ENCODE assay signal across 31 cellular contexts in genomic region chr4:75891611-75892010, GRCh38. TPM values are rescaled to one million over a fixed set of nuclear protein-coding genes. Genes with fewer than 3 reads are reported as not detected.
A peak's percentile ranks its signal among the peaks of the same experiment; 100 is the strongest.
DNase-seq lines count a peak whose midpoint lies in the region; ATAC-seq and FAIRE-seq lines count a peak whose summit lies in the region.
"Had no signal": no experiment of that assay in that cellular context is flagged by ENCODE, and none has a peak within 500 bp of the region (broad histone marks: within the 10 kb centered on the region; RNA-seq: fewer than 3 reads in every experiment).

No MANE protein-coding gene starts in this region.

- H3K4me1 Mint-ChIP-seq in activated CD4-positive, alpha-beta T cell treated with anti-CD3 and anti-CD28 coated beads, Interleukin-2, amount 10 ng/mL, durations not matched to agents 7 days and 5 days = no peaks in the 10 kb centered on the region
- H3K4me1 Mint-ChIP-seq in activated CD4-positive, alpha-beta T cell treated with anti-CD3 and anti-CD28 coated beads for 36 hours = no peaks in the 10 kb centered on the region
- H3K4me1 Mint-ChIP-seq: CD4-positive, CD25-positive, alpha-beta regulatory T cell; CD8-positive, alpha-beta memory T cell had no signal

- peak overlapping the region; percentile 33 for H3K27ac Mint-ChIP-seq in activated CD4-positive, alpha-beta T cell treated with anti-CD3 and anti-CD28 coated beads, Interleukin-2, amount 10 ng/mL, durations not matched to agents 7 days and 5 days
- no peak overlapping the region for H3K27ac Mint-ChIP-seq in activated CD4-positive, alpha-beta T cell treated with anti-CD3 and anti-CD28 coated beads for 36 hours
- H3K27ac Mint-ChIP-seq: CD14-positive monocyte; CD4-positive, alpha-beta memory T cell; CD8-positive, alpha-beta memory T cell had no signal

- no peak overlapping the region for H3K23ac ChIP-seq in mesenchymal stem cell (ENCODE audit: low read length in 2 of 2)

- no peaks in the 10 kb centered on the region for H3K36me3 ChIP-seq in mesenchymal stem cell (ENCODE audit: control insufficient read depth in 1 of 2, insufficient read depth in 2 of 2, low read depth in 1 of 2, low read length in 2 of 2)
- H3K36me3 ChIP-seq: BE2C, BLaER1 had no signal

- 95% methylated on average over 14 of the region's 14 CpGs for WGBS in mesenchymal stem cell

- DNase-seq in activated CD4-positive, alpha-beta T cell treated with anti-CD3 and anti-CD28 coated beads, Interleukin-2, amount 10 ng/mL, durations not matched to agents 7 days and 5 days = no peak
- no peak for DNase-seq in activated CD4-positive, alpha-beta T cell treated with anti-CD3 and anti-CD28 coated beads for 36 hours
- DNase-seq in mesenchymal stem cell (no peak), urothelium cell line (ENCODE audit: low spot score) (no peak), ureter (ENCODE audit: low spot score) (no peak)
- DNase-seq: 8988T; ACHN; BE2C; C1 segment of cervical spinal cord; CD4-positive, alpha-beta memory T cell; CD4-positive, CD25-positive, alpha-beta regulatory T cell; CD8-positive, alpha-beta memory T cell; COR-L47; DMS 273 treated with DMSO at 0.1 percent for 48 hours; DMS153; DMS53; DMS79; DND-41; EL; GDM1 had no signal

- no peak overlapping the region for H2BK5ac ChIP-seq in mesenchymal stem cell (ENCODE audit: low read depth, low read length, poor library complexity, severe bottlenecking)

- CTCF ChIA-PET in activated CD4-positive, alpha-beta T cell treated with anti-CD3 and anti-CD28 coated beads, Interleukin-2, amount 10 ng/mL, durations not matched to agents 7 days and 5 days (lab: Charles Lee) = interaction anchor here (1.3 kb wide), 1 partner anchor 12 kb away, joined by 4 read pairs; no protein-coding TSS in a partner anchor
- CTCF ChIA-PET in activated CD4-positive, alpha-beta T cell treated with anti-CD3 and anti-CD28 coated beads for 36 hours (lab: Charles Lee) = no interaction called here

- H4K8ac ChIP-seq in mesenchymal stem cell (ENCODE audit: low read length) = no peak overlapping the region

- peak; percentile 30 for FAIRE-seq in urothelium cell line (lab: Jason Lieb, UNC)
- FAIRE-seq: A204.1, GM12878, GM12892, GM18507 had no signal

- no peak overlapping the region for H2BK12ac ChIP-seq in mesenchymal stem cell (ENCODE audit: low read length in 2 of 2)

- H3K36me3 Mint-ChIP-seq in activated CD4-positive, alpha-beta T cell treated with anti-CD3 and anti-CD28 coated beads, Interleukin-2, amount 10 ng/mL, durations not matched to agents 7 days and 5 days (ENCODE audit: low read depth) = no peaks in the 10 kb centered on the region
- no peaks in the 10 kb centered on the region for H3K36me3 Mint-ChIP-seq in activated CD4-positive, alpha-beta T cell treated with anti-CD3 and anti-CD28 coated beads for 36 hours (ENCODE audit: low read depth)
- H3K36me3 Mint-ChIP-seq: CD14-positive monocyte; CD4-positive, alpha-beta memory T cell; CD4-positive, CD25-positive, alpha-beta regulatory T cell; CD8-positive, alpha-beta memory T cell had no signal

- no peak overlapping the region for H3K4me3 Mint-ChIP-seq in activated CD4-positive, alpha-beta T cell treated with anti-CD3 and anti-CD28 coated beads, Interleukin-2, amount 10 ng/mL, durations not matched to agents 7 days and 5 days
- H3K4me3 Mint-ChIP-seq in activated CD4-positive, alpha-beta T cell treated with anti-CD3 and anti-CD28 coated beads for 36 hours = no peak overlapping the region
- H3K4me3 Mint-ChIP-seq: CD14-positive monocyte; CD4-positive, alpha-beta memory T cell; CD4-positive, CD25-positive, alpha-beta regulatory T cell; CD8-positive, alpha-beta memory T cell had no signal

- no peak overlapping the region for H2AFZ ChIP-seq in mesenchymal stem cell (ENCODE audit: low read depth, low read length)

- H3K14ac ChIP-seq in mesenchymal stem cell (ENCODE audit: low read length in 2 of 2) = no peak overlapping the region

- POLR2A ChIA-PET in activated CD4-positive, alpha-beta T cell treated with anti-CD3 and anti-CD28 coated beads, Interleukin-2, amount 10 ng/mL, durations not matched to agents 7 days and 5 days (lab: Charles Lee) = no interaction called here
- POLR2A ChIA-PET in activated CD4-positive, alpha-beta T cell treated with anti-CD3 and anti-CD28 coated beads for 36 hours (lab: Charles Lee) = no interaction called here

- H3K4me3 ChIP-seq in mesenchymal stem cell (ENCODE audit: insufficient read depth in 1 of 2, low read depth in 1 of 2, low read length in 2 of 2) = no peak overlapping the region
- H3K4me3 ChIP-seq: BLaER1, GM12878 had no signal

- no peak overlapping the region for H2BK15ac ChIP-seq in mesenchymal stem cell (ENCODE audit: low read depth, poor library complexity, severe bottlenecking)

- no peak overlapping the region for H3K18ac ChIP-seq in mesenchymal stem cell (ENCODE audit: low read depth in 1 of 2, low read length in 2 of 2)

- intact Hi-C loops in activated CD4-positive, alpha-beta T cell treated with anti-CD3 and anti-CD28 coated beads for 36 hours (cut with DNase I, micrococcal nuclease) = no loop called here

- no peak overlapping the region for H3K9ac ChIP-seq in mesenchymal stem cell (ENCODE audit: low read length)
- H3K9ac ChIP-seq: BLaER1 had no signal

- H3K4ac ChIP-seq in mesenchymal stem cell (ENCODE audit: low read depth in 1 of 2, low read length in 2 of 2) = no peak overlapping the region

- H2AK5ac ChIP-seq in mesenchymal stem cell (ENCODE audit: low read length, severe bottlenecking) = no peak overlapping the region

- H3K9me3 Mint-ChIP-seq in activated CD4-positive, alpha-beta T cell treated with anti-CD3 and anti-CD28 coated beads, Interleukin-2, amount 10 ng/mL, durations not matched to agents 7 days and 5 days = no peaks in the 10 kb centered on the region
- H3K9me3 Mint-ChIP-seq in activated CD4-positive, alpha-beta T cell treated with anti-CD3 and anti-CD28 coated beads for 36 hours (ENCODE audit: low read depth) = no peaks in the 10 kb centered on the region
- H3K9me3 Mint-ChIP-seq: CD14-positive monocyte; CD4-positive, alpha-beta memory T cell; CD4-positive, CD25-positive, alpha-beta regulatory T cell; CD8-positive, alpha-beta memory T cell had no signal

- H3K4me2 ChIP-seq in mesenchymal stem cell (ENCODE audit: low read length, poor library complexity, severe bottlenecking) = no peak overlapping the region
- H3K4me2 ChIP-seq: BLaER1 had no signal

- no peaks in the 10 kb centered on the region for H3K79me1 ChIP-seq in mesenchymal stem cell (replicated peaks; ENCODE audit: low read length, poor library complexity, severe bottlenecking)

- H2BK120ac ChIP-seq in mesenchymal stem cell (ENCODE audit: low read depth, low read length) = no peak overlapping the region

- H3K4me1 ChIP-seq in mesenchymal stem cell (ENCODE audit: control insufficient read depth, insufficient read depth, low read depth, low read length) = no peaks in the 10 kb centered on the region
- H3K4me1 ChIP-seq: BE2C had no signal

- H3K27ac ChIP-seq in mesenchymal stem cell (ENCODE audit: low read length, poor library complexity, severe bottlenecking) = no peak overlapping the region
- H3K27ac ChIP-seq: BLaER1 had no signal

- H3K9me3 ChIP-seq in mesenchymal stem cell (ENCODE audit: control insufficient read depth, low read length) = no peaks in the 10 kb centered on the region
- H3K9me3 ChIP-seq: BE2C, BLaER1 had no signal

- peak overlapping the region; percentile 61 for H4K91ac ChIP-seq in mesenchymal stem cell (ENCODE audit: low read length)

- H3K27me3 ChIP-seq in mesenchymal stem cell (ENCODE audit: control insufficient read depth in 1 of 2, insufficient read depth in 1 of 2, low read length in 2 of 2) = peaks cover 0 to 23% of the 10 kb centered on the region in 2 experiments
- H3K27me3 ChIP-seq: BLaER1 had no signal

- no peaks in the 10 kb centered on the region for H3K27me3 Mint-ChIP-seq in activated CD4-positive, alpha-beta T cell treated with anti-CD3 and anti-CD28 coated beads, Interleukin-2, amount 10 ng/mL, durations not matched to agents 7 days and 5 days
- H3K27me3 Mint-ChIP-seq in activated CD4-positive, alpha-beta T cell treated with anti-CD3 and anti-CD28 coated beads for 36 hours = peaks cover 2% of the 10 kb centered on the region
- H3K27me3 Mint-ChIP-seq: CD4-positive, alpha-beta memory T cell; CD8-positive, alpha-beta memory T cell had no signal

- ATAC-seq in activated CD4-positive, alpha-beta T cell treated with anti-CD3 and anti-CD28 coated beads for 36 hours = no peak
- ATAC-seq in HG03460 (IDR thresholded peaks at IDR 0.05; ENCODE audit: unreplicated experiment) = no peak
- ATAC-seq: GM12878 had no signal

RNA-seq across cellular contexts. Expression of gene PPEF2, which starts 10.6 kb away (rescaled TPM):
- under 1 TPM; 0.10 to 0.12 TPM for total RNA-seq in activated CD4-positive, alpha-beta T cell treated with anti-CD3 and anti-CD28 coated beads, Interleukin-2, amount 10 ng/mL, durations not matched to agents 7 days and 5 days
- total RNA-seq in activated CD4-positive, alpha-beta T cell treated with anti-CD3 and anti-CD28 coated beads for 36 hours = under 1 TPM; 0.09 to 0.14 TPM
- polyA plus RNA-seq in mesenchymal stem cell (2013, experiment 1 of 2) = not detected
- polyA plus RNA-seq in mesenchymal stem cell (2013, experiment 2 of 2) = not detected
- not detected for total RNA-seq in ureter
- total RNA-seq: A673; CD4-positive, CD25-positive, alpha-beta regulatory T cell; Daoy; G401; GM12878 had no signal
- polyA plus RNA-seq: AG04450; CD14-positive monocyte; CD4-positive, alpha-beta memory T cell; CD4-positive, CD25-positive, alpha-beta regulatory T cell; CD8-positive, alpha-beta memory T cell; GM12878 had no signal

RNA-seq across cellular contexts. Expression of gene NAAA, which starts 49.2 kb away (rescaled TPM):
- total RNA-seq in activated CD4-positive, alpha-beta T cell treated with anti-CD3 and anti-CD28 coated beads, Interleukin-2, amount 10 ng/mL, durations not matched to agents 7 days and 5 days = 10 to 100 TPM; 39.6 to 41.1 TPM
- total RNA-seq in activated CD4-positive, alpha-beta T cell treated with anti-CD3 and anti-CD28 coated beads for 36 hours = 10 to 100 TPM; 21.2 to 26.8 TPM
- 33.1 TPM for polyA plus RNA-seq in mesenchymal stem cell (2013, experiment 1 of 2)
- polyA plus RNA-seq in mesenchymal stem cell (2013, experiment 2 of 2) = 35.5 TPM
- total RNA-seq in ureter = 34.8 TPM
